21 cellular contexts compared by ENCODE assay signal in the genomic region with DNA sequence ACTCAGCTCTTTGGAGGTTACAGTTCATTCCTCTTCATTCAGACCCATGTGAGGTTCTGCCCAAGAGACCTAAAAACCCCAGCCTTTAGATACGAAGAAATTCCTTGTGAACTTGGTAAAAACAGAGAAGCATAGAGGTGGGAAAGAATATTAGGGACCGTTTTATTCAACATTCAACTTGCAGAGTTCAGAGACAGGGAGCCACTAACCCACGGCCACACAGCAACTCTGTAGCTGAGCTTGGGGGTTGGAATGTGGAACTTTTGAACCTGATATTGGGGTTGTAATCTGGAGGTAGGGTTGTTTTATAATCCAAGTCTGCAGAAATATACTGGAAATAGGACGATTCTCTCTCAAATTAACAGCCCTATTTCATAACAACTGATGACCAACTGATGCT. TPM values are rescaled to one million over a fixed set of nuclear protein-coding genes. Genes with fewer than 3 reads are reported as not detected.
DNase-seq lines count a peak whose midpoint lies in the region; ATAC-seq and TF ChIP-seq lines count a peak whose summit lies in the region.
"Had no signal": no experiment of that assay in that cellular context is flagged by ENCODE, and none has a peak within 500 bp of the region (broad histone marks: within the 10 kb centered on the region; RNA-seq: fewer than 3 reads in every experiment).

No MANE protein-coding gene starts in this region.

- DNase-seq in EL (no peak), NCI-H2227 (lab: John Stamatoyannopoulos, UW; ENCODE audit: unreplicated experiment) (no peak)
- no peak for DNase-seq in naive thymus-derived CD8-positive, alpha-beta T cell
- DNase-seq: GF-D8, KBM-7, NCI-H1105, NCI-H146, NCI-H2029, NCI-H2171, NCI-H524 treated with DMSO at 0.1 percent for 48 hours, SJCRH30 had no signal

- H3K27me3 Mint-ChIP-seq in nephron (ENCODE audit: low read depth), result peaks cover 3% of the 10 kb centered on the region
- H3K27me3 Mint-ChIP-seq in stimulated activated memory B cell treated with anti-CD40 and anti-IgM and Interleukin-4, amounts not matched to agents 10 μg/mL and 1 μg/mL and 100 μg/mL, for 72 hours, result peaks cover 10% of the 10 kb centered on the region
- peaks cover 1 to 17% (median 7%) of the 10 kb centered on the region in 5 donors for H3K27me3 Mint-ChIP-seq in naive thymus-derived CD8-positive, alpha-beta T cell

- peak overlapping the region in 2 of 3 experiments; percentile 23 to 41 for H3K4me3 Mint-ChIP-seq in nephron
- H3K4me3 Mint-ChIP-seq in stimulated activated memory B cell treated with anti-CD40 and anti-IgM and Interleukin-4, amounts not matched to agents 10 μg/mL and 1 μg/mL and 100 μg/mL, for 72 hours, result no peak overlapping the region
- no peak overlapping the region for H3K4me3 Mint-ChIP-seq in naive thymus-derived CD8-positive, alpha-beta T cell
- H3K4me3 Mint-ChIP-seq: B cell, CD14-positive monocyte had no signal

- ATAC-seq in stimulated activated memory B cell treated with anti-CD40 and anti-IgM and Interleukin-4, amounts not matched to agents 10 μg/mL and 1 μg/mL and 100 μg/mL, for 72 hours, result no peak
- no peak for ATAC-seq in naive thymus-derived CD8-positive, alpha-beta T cell
- ATAC-seq in GM19324 (IDR thresholded peaks at IDR 0.05; ENCODE audit: low FRiP score, unreplicated experiment), result no peak
- ATAC-seq: A549, HepG2 had no signal

- no peak for TF ChIP-seq CTCF in nephron (IDR thresholded peaks at IDR 0.05; ENCODE audit: unreplicated experiment in 3 of 3)

- H3K9me3 Mint-ChIP-seq in nephron, result no peaks in the 10 kb centered on the region
- H3K9me3 Mint-ChIP-seq in stimulated activated memory B cell treated with anti-CD40 and anti-IgM and Interleukin-4, amounts not matched to agents 10 μg/mL and 1 μg/mL and 100 μg/mL, for 72 hours, result no peaks in the 10 kb centered on the region
- no peaks in the 10 kb centered on the region for H3K9me3 Mint-ChIP-seq in naive thymus-derived CD8-positive, alpha-beta T cell
- H3K9me3 Mint-ChIP-seq: CD14-positive monocyte had no signal

- peak overlapping the region; percentile 64 for H3K27ac ChIP-seq in HUES48 (ENCODE audit: low read depth, low read length)
- H3K27ac ChIP-seq in cingulate gyrus (ENCODE audit: low read depth, low read length), result peak overlapping the region; percentile 86
- H3K27ac ChIP-seq: SJCRH30 had no signal

- POLR2A ChIA-PET in naive thymus-derived CD8-positive, alpha-beta T cell (lab: Charles Lee), result no interaction called here

- H3K4me1 ChIP-seq in HUES48 (ENCODE audit: control insufficient read depth, insufficient read depth, low read length), result peaks cover 22% of the 10 kb centered on the region
- H3K4me1 ChIP-seq: HAP-1 had no signal

- no peaks in the 10 kb centered on the region for H3K27me3 ChIP-seq in HUES48 (ENCODE audit: control insufficient read depth, insufficient read depth, low read length)
- H3K27me3 ChIP-seq: SJCRH30 had no signal

- H3K4me3 ChIP-seq in HUES48 (ENCODE audit: low read depth, low read length), result no peak overlapping the region
- H3K4me3 ChIP-seq: A549, HAP-1, SJCRH30 had no signal

- no peaks in the 10 kb centered on the region for H3K36me3 ChIP-seq in HUES48 (ENCODE audit: control insufficient read depth, insufficient read depth, low read length)
- H3K36me3 ChIP-seq: HAP-1, SJCRH30 had no signal

- no peak overlapping the region for H3K9ac ChIP-seq in HUES48 (ENCODE audit: low read depth, low read length)

- no peaks in the 10 kb centered on the region for H3K36me3 Mint-ChIP-seq in nephron (ENCODE audit: low read depth)
- no peaks in the 10 kb centered on the region for H3K36me3 Mint-ChIP-seq in stimulated activated memory B cell treated with anti-CD40 and anti-IgM and Interleukin-4, amounts not matched to agents 10 μg/mL and 1 μg/mL and 100 μg/mL, for 72 hours
- no peaks in the 10 kb centered on the region for H3K36me3 Mint-ChIP-seq in naive thymus-derived CD8-positive, alpha-beta T cell
- H3K36me3 Mint-ChIP-seq: CD14-positive monocyte had no signal

- H3K4me1 Mint-ChIP-seq in nephron, result peaks cover 60% of the 10 kb centered on the region
- peaks cover 24% of the 10 kb centered on the region for H3K4me1 Mint-ChIP-seq in stimulated activated memory B cell treated with anti-CD40 and anti-IgM and Interleukin-4, amounts not matched to agents 10 μg/mL and 1 μg/mL and 100 μg/mL, for 72 hours
- H3K4me1 Mint-ChIP-seq in naive thymus-derived CD8-positive, alpha-beta T cell, result peaks cover 0 to 5% (median under 1%) of the 10 kb centered on the region in 4 donors

- H3K27ac Mint-ChIP-seq in nephron, result peak overlapping the region; percentile 81 to 87 (median 87)
- peak overlapping the region; percentile 29 for H3K27ac Mint-ChIP-seq in stimulated activated memory B cell treated with anti-CD40 and anti-IgM and Interleukin-4, amounts not matched to agents 10 μg/mL and 1 μg/mL and 100 μg/mL, for 72 hours
- no peak overlapping the region for H3K27ac Mint-ChIP-seq in naive thymus-derived CD8-positive, alpha-beta T cell
- H3K27ac Mint-ChIP-seq: B cell had no signal

- H3K9me3 ChIP-seq in HUES48 (ENCODE audit: control insufficient read depth, insufficient read depth, low read length), result no peaks in the 10 kb centered on the region
- H3K9me3 ChIP-seq: A549, HAP-1, SJCRH30 had no signal

RNA-seq across cellular contexts. Expression of a gene that starts 10.8 kb away (rescaled TPM):
- total RNA-seq in naive thymus-derived CD8-positive, alpha-beta T cell, result 10 to 100 TPM; 34.6 to 39.4 TPM
- polyA plus RNA-seq in naive thymus-derived CD8-positive, alpha-beta T cell, result 10 to 100 TPM; 12.6 to 18.7 (median 13.0) TPM

Comparison
In these comparisons a context has a peak if more than half of its experiments do, and no peak if none do; other contexts are left out.
1. H3K27ac Mint-ChIP-seq: peak in nephron (3 of 3) and stimulated activated memory B cell treated with anti-CD40 and anti-IgM and Interleukin-4, amounts not matched to agents 10 μg/mL and 1 μg/mL and 100 μg/mL, for 72 hours (single experiment); none in naive thymus-derived CD8-positive, alpha-beta T cell (0 of 10).
2. H3K4me3 Mint-ChIP-seq: peak in nephron (2 of 3); none in stimulated activated memory B cell treated with anti-CD40 and anti-IgM and Interleukin-4, amounts not matched to agents 10 μg/mL and 1 μg/mL and 100 μg/mL, for 72 hours (single experiment) and naive thymus-derived CD8-positive, alpha-beta T cell (0 of 10).